Comparison of ENCODE assay signal across 12 cellular contexts in the genomic region with DNA sequence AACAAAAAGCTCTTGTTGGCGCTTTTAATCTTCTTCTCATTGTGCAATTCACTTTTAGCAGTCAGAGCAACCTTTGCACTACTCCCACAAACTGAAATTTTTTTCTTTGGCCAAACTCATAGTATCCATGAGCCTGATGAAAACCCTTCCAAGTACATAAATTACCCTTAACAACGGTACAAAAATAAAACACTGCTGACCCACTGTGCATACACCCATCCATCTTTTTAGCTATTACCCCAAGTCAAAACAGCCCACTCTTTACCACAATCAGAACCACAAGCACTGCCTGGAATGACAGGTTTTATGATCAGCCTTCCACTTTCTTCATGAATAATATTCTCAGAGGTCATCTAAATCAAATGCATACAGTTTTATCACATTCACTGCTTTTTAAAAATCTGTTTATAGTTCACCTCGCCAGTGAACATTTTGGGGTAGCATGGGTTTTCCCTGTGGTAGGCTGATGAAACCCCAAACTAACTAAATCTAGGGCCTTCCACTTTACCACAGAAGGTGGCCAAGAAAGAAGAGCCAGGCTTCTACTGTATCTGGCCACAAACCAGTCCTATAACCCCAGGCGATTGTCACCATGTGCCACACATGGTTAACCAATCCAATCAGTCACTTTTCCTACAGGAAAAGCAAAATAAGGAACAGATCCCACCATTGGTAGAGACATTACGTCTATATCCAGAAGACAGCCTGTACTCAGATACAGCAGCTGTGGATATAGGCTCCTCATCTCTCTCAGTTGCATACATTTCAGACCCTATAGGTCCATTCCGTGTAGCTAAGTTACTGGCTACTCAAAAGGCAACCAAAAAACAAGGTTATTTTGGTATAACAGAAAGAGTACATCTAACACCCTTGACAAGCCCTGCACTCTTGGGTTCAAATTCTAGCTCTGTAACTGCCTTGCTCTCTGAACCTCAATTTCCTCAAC.
DNase-seq lines count a peak whose midpoint lies in the region; ATAC-seq, FAIRE-seq and TF ChIP-seq lines count a peak whose summit lies in the region.
"Had no signal": no experiment of that assay in that cellular context is flagged by ENCODE, and none has a peak within 500 bp of the region (broad histone marks: within the 10 kb centered on the region; RNA-seq: fewer than 3 reads in every experiment).

No MANE protein-coding gene starts in this region.

- no peak overlapping the region for H2AFZ ChIP-seq in OCI-LY3 (ENCODE audit: low read depth, low read length)

- H3K4me3 Mint-ChIP-seq in stimulated activated naive B cell treated with anti-CD40 and anti-IgM and Interleukin-4, amounts not matched to agents 10 μg/mL and 1 μg/mL and 100 μg/mL, for 72 hours: no peak overlapping the region

- peak overlapping the region; percentile 63 for H3K9ac ChIP-seq in OCI-LY3 (ENCODE audit: low read length)

- no peaks in the 10 kb centered on the region for H3K27me3 ChIP-seq in OCI-LY3 (ENCODE audit: low read depth, low read length)
- no peaks in the 10 kb centered on the region for H3K27me3 ChIP-seq in pancreas
- H3K27me3 ChIP-seq: dorsolateral prefrontal cortex had no signal

- intact Hi-C loops in pancreas (cut with DNase I): no loop called here

- no peaks in the 10 kb centered on the region for H3K9me3 Mint-ChIP-seq in stimulated activated naive B cell treated with anti-CD40 and anti-IgM and Interleukin-4, amounts not matched to agents 10 μg/mL and 1 μg/mL and 100 μg/mL, for 72 hours

- no peak for ATAC-seq in stimulated activated naive B cell treated with anti-CD40 and anti-IgM and Interleukin-4, amounts not matched to agents 10 μg/mL and 1 μg/mL and 100 μg/mL, for 72 hours (replicated peaks)
- ATAC-seq in pancreas: no peak

- H3K4me1 ChIP-seq in OCI-LY3 (ENCODE audit: low read length): peaks cover 62% of the 10 kb centered on the region
- peaks cover 5 to 20% (median 5%) of the 10 kb centered on the region in 3 donors for H3K4me1 ChIP-seq in pancreas

- WGBS in pancreas, 2 donors: 86 to 89% methylated on average over 6 of the region's 6 CpGs

- DNase-seq in GM04504 (ENCODE audit: low read depth) (peak; percentile 84), fibroblast of gingiva (ENCODE audit: low read depth) (peak; percentile 13), DMS 273 treated with DMSO at 0.1 percent for 48 hours (lab: John Stamatoyannopoulos, UW) (no peak), pancreas (no peak), NCI-H2171 (lab: John Stamatoyannopoulos, UW) (no peak)
- DNase-seq in stimulated activated naive B cell treated with anti-CD40 and anti-IgM and Interleukin-4, amounts not matched to agents 10 μg/mL and 1 μg/mL and 100 μg/mL, for 72 hours: no peak
- DNase-seq: activated CD4-positive, alpha-beta T cell treated with anti-CD3 and anti-CD28 coated beads for 48 hours; dorsolateral prefrontal cortex; HCEC 1CT; NCI-H510A treated with DMSO at 0.1 percent for 48 hours had no signal

- H3K4me1 Mint-ChIP-seq in stimulated activated naive B cell treated with anti-CD40 and anti-IgM and Interleukin-4, amounts not matched to agents 10 μg/mL and 1 μg/mL and 100 μg/mL, for 72 hours: peaks cover 20 to 25% of the 10 kb centered on the region in 2 donors

- peak overlapping the region; percentile 64 for H3K4me2 ChIP-seq in OCI-LY3 (ENCODE audit: low read length)

- H3K9me3 ChIP-seq in OCI-LY3 (ENCODE audit: insufficient read depth, low read length) (no peaks in the 10 kb centered on the region), pancreas (no peaks in the 10 kb centered on the region)

- no peak for FAIRE-seq in pancreas (lab: Jason Lieb, UNC)

- H4K20me1 ChIP-seq in OCI-LY3 (ENCODE audit: insufficient read depth, low read length): no peaks in the 10 kb centered on the region

- TF ChIP-seq CTCF in OCI-LY3 (IDR thresholded peaks at IDR 0.05; ENCODE audit: low read depth, low read length) (no peak), pancreas (IDR thresholded peaks at IDR 0.05) (no peak)

- peak overlapping the region; percentile 99 for H3K27ac ChIP-seq in OCI-LY3 (ENCODE audit: low read length)
- H3K27ac ChIP-seq in skin epidermis: peak overlapping the region in 18 of 21 experiments; percentile 0 to 87 (median 68)
- H3K27ac ChIP-seq in pancreas: peak overlapping the region in 2 of 4 donors; percentile 13 to 31

- H3K27ac Mint-ChIP-seq in stimulated activated naive B cell treated with anti-CD40 and anti-IgM and Interleukin-4, amounts not matched to agents 10 μg/mL and 1 μg/mL and 100 μg/mL, for 72 hours: no peak overlapping the region

- peaks cover 26 to 46% of the 10 kb centered on the region in 2 donors for H3K36me3 Mint-ChIP-seq in stimulated activated naive B cell treated with anti-CD40 and anti-IgM and Interleukin-4, amounts not matched to agents 10 μg/mL and 1 μg/mL and 100 μg/mL, for 72 hours

- H3K27me3 Mint-ChIP-seq in stimulated activated naive B cell treated with anti-CD40 and anti-IgM and Interleukin-4, amounts not matched to agents 10 μg/mL and 1 μg/mL and 100 μg/mL, for 72 hours: no peaks in the 10 kb centered on the region

- H3K79me2 ChIP-seq in OCI-LY3 (ENCODE audit: low read length): peaks cover 14% of the 10 kb centered on the region

- peaks cover 10% of the 10 kb centered on the region for H3K36me3 ChIP-seq in OCI-LY3 (replicated peaks; ENCODE audit: low read depth, low read length)
- H3K36me3 ChIP-seq in pancreas: no peaks in the 10 kb centered on the region

- H3K4me3 ChIP-seq in OCI-LY3 (ENCODE audit: low read length) (no peak overlapping the region), skin epidermis (no peak overlapping the region), pancreas (no peak overlapping the region)
- H3K4me3 ChIP-seq: dorsolateral prefrontal cortex had no signal

Comparison
In these comparisons a context has a peak if more than half of its experiments do, and no peak if none do; other contexts are left out.
1. DNase-seq: peak in GM04504 (single experiment) and fibroblast of gingiva (single experiment); none in DMS 273 treated with DMSO at 0.1 percent for 48 hours (single experiment), stimulated activated naive B cell treated with anti-CD40 and anti-IgM and Interleukin-4, amounts not matched to agents 10 μg/mL and 1 μg/mL and 100 μg/mL, for 72 hours (single experiment), pancreas (0 of 6) and NCI-H2171 (single experiment).